12 cellular contexts compared by ENCODE assay signal in genomic region chr10:104680467-104681401, GRCh38. TPM values are rescaled to one million over a fixed set of nuclear protein-coding genes. Genes with fewer than 3 reads are reported as not detected.
A peak's percentile ranks its signal among the peaks of the same experiment; 100 is the strongest.
DNase-seq lines count a peak whose midpoint lies in the region; ATAC-seq and TF ChIP-seq lines count a peak whose summit lies in the region.
"Had no signal": no experiment of that assay in that cellular context is flagged by ENCODE, and none has a peak within 500 bp of the region (broad histone marks: within the 10 kb centered on the region; RNA-seq: fewer than 3 reads in every experiment).

No MANE protein-coding gene starts in this region.

- H3K27me3 Mint-ChIP-seq in endodermal cell (ENCODE audit: insufficient read depth), result peaks cover 19% of the 10 kb centered on the region

- no peak overlapping the region for H3K9ac ChIP-seq in endodermal cell (ENCODE audit: extremely low read depth, low read length, poor library complexity, severe bottlenecking)

- peak overlapping the region; percentile 91 for H3K27ac Mint-ChIP-seq in endodermal cell
- H3K27ac Mint-ChIP-seq: activated T-helper 2 cell treated with anti-CD3 and anti-CD28 coated beads, Interferon-gamma antibody, Interleukin-2, Interleukin-4, amounts not matched to agents 10 μg/mL and 5 μg/mL and 100 μg/mL, durations not matched to agents 14 hours and 24 hours and 36 hours had no signal

- no peaks in the 10 kb centered on the region for H3K36me3 Mint-ChIP-seq in endodermal cell (ENCODE audit: low read depth)

- H3K36me3 ChIP-seq in endodermal cell (ENCODE audit: control insufficient read depth, insufficient read depth, low read length), result no peaks in the 10 kb centered on the region

- H3K27ac ChIP-seq in endodermal cell (ENCODE audit: low read depth, low read length) (no peak overlapping the region), substantia nigra (ENCODE audit: low read depth, low read length, poor library complexity, severe bottlenecking) (peak overlapping the region; percentile 54)

- H3K27me3 ChIP-seq in endodermal cell (ENCODE audit: control insufficient read depth, insufficient read depth, low read length, poor library complexity, severe bottlenecking), result peaks cover 23% of the 10 kb centered on the region

- ATAC-seq in HG02798 (IDR thresholded peaks at IDR 0.05; ENCODE audit: poor library complexity, unreplicated experiment), result no peak
- ATAC-seq: HCT116 had no signal

- H3K4me1 ChIP-seq in endodermal cell (ENCODE audit: control insufficient read depth, insufficient read depth, low read length), result no peaks in the 10 kb centered on the region

- H3K9me3 Mint-ChIP-seq in endodermal cell, result no peaks in the 10 kb centered on the region
- H3K9me3 Mint-ChIP-seq: activated T-helper 2 cell treated with anti-CD3 and anti-CD28 coated beads, Interferon-gamma antibody, Interleukin-2, Interleukin-4, amounts not matched to agents 10 μg/mL and 5 μg/mL and 100 μg/mL, durations not matched to agents 14 hours and 24 hours and 36 hours had no signal

- in situ Hi-C loops in G401 (cut with HindIII; ENCODE audit: low sequenced_read_pairs), result no loop called here

- peak overlapping the region; percentile 73 for H3K4me3 Mint-ChIP-seq in endodermal cell

- TF ChIP-seq CTCF in endodermal cell (conservative IDR thresholded peaks at IDR 0.05), result peak; percentile 42

- peaks cover 3% of the 10 kb centered on the region for H3K4me1 Mint-ChIP-seq in endodermal cell

- DNase-seq in NCI-H1417 treated with DMSO at 0.1 percent for 48 hours (lab: John Stamatoyannopoulos, UW), result peak; percentile 1
- peak; percentile 87 for DNase-seq in endodermal cell
- DNase-seq in left kidney (ENCODE audit: low read depth, low spot score), result peak; percentile 86
- peak in 39 of 49 donors; percentile 11 to 65 (median 35) for DNase-seq in substantia nigra (lab: John Stamatoyannopoulos, UW)
- no peak for DNase-seq in G401 (ENCODE audit: low spot score)
- DNase-seq in NCI-H526 (lab: John Stamatoyannopoulos, UW), result no peak
- no peak for DNase-seq in dermis blood vessel endothelial cell
- DNase-seq: T-helper 1 cell had no signal

- WGBS in endodermal cell (ENCODE audit: insufficient coverage in 1 of 2, insufficient read length in 1 of 2), 2 experiments, result 29 to 34% methylated on average over 17 to 35 of the region's 35 CpGs

- peak overlapping the region; percentile 74 for H3K4me3 ChIP-seq in endodermal cell (ENCODE audit: low read length)

- H3K9me3 ChIP-seq in endodermal cell (ENCODE audit: control insufficient read depth, low read length), result no peaks in the 10 kb centered on the region

RNA-seq across cellular contexts. Expression of gene SORCS3, which starts 39.6 kb away (rescaled TPM):
- total RNA-seq in endodermal cell (under 1 TPM in 1 of 2 donors, not detected in 1; 0.68 TPM), dermis blood vessel endothelial cell (under 0.01 TPM in 1 of 2 replicates, not detected in the other)
- polyA plus RNA-seq in endodermal cell (2013, experiment 1 of 2), result 0.50 TPM
- polyA plus RNA-seq in endodermal cell (2013, experiment 2 of 2), result 0.46 TPM
- total RNA-seq in G401 (2014; rRNA removed; shearing (Covaris generic)), result not detected in 2 replicates
- total RNA-seq: activated T-helper 2 cell treated with anti-CD3 and anti-CD28 coated beads, Interferon-gamma antibody, Interleukin-2, Interleukin-4, amounts not matched to agents 10 μg/mL and 5 μg/mL and 100 μg/mL, durations not matched to agents 14 hours and 24 hours and 36 hours; LHCN-M2 had no signal

Comparison
In these comparisons a context has a peak if more than half of its experiments do, and no peak if none do; other contexts are left out.
1. DNase-seq: peak in NCI-H1417 treated with DMSO at 0.1 percent for 48 hours (single experiment), endodermal cell (single experiment), left kidney (single experiment) and substantia nigra (39 of 49); none in G401 (single experiment), NCI-H526 (0 of 2) and dermis blood vessel endothelial cell (single experiment).